In genomic region chr2:233248999-233249398, GRCh38 we compare ENCODE assay signal across 21 cellular contexts. TPM values are rescaled to one million over a fixed set of nuclear protein-coding genes. Genes with fewer than 3 reads are reported as not detected.
DNase-seq lines count a peak whose midpoint lies in the region; ATAC-seq and TF ChIP-seq lines count a peak whose summit lies in the region.
"Had no signal": no experiment of that assay in that cellular context is flagged by ENCODE, and none has a peak within 500 bp of the region (broad histone marks: within the 10 kb centered on the region; RNA-seq: fewer than 3 reads in every experiment).

No MANE protein-coding gene starts in this region.

- POLR2A ChIA-PET in activated CD8-positive, alpha-beta T cell treated with anti-CD3 and anti-CD28 coated beads, Interleukin-2, amount 10 ng/mL, durations not matched to agents 7 days and 5 days (lab: Charles Lee): no interaction called here

- no peaks in the 10 kb centered on the region for H3K9me3 ChIP-seq in OCI-LY1 (ENCODE audit: low read length)
- H3K9me3 ChIP-seq: ovary, Peyer's patch had no signal

- H3K4me3 ChIP-seq in OCI-LY1 (ENCODE audit: low read depth, low read length, poor library complexity, severe bottlenecking): no peak overlapping the region
- H3K4me3 ChIP-seq: ovary, Peyer's patch had no signal

- no peaks in the 10 kb centered on the region for H3K27me3 Mint-ChIP-seq in activated naive CD4-positive, alpha-beta T cell treated with anti-CD3 and anti-CD28 coated beads, Interleukin-2, amount 10 ng/mL, durations not matched to agents 7 days and 5 days
- no peaks in the 10 kb centered on the region for H3K27me3 Mint-ChIP-seq in activated CD8-positive, alpha-beta T cell treated with anti-CD3 and anti-CD28 coated beads, Interleukin-2, amount 10 ng/mL, durations not matched to agents 7 days and 5 days (ENCODE audit: low read depth)
- H3K27me3 Mint-ChIP-seq in stimulated activated naive CD8-positive, alpha-beta T cell treated with anti-CD3 and anti-CD28 coated beads, Interleukin-15, amount 100 ng/mL, for 72 hours: no peaks in the 10 kb centered on the region
- H3K27me3 Mint-ChIP-seq: IgD-negative memory B cell had no signal

- H3K9me2 ChIP-seq in OCI-LY1 (ENCODE audit: low read depth, low read length): no peaks in the 10 kb centered on the region

- H3F3A ChIP-seq in OCI-LY1 (ENCODE audit: insufficient read depth, low read length): no peaks in the 10 kb centered on the region

- peaks cover 10% of the 10 kb centered on the region; the same call in 1 of the 2 replicates for H3K36me3 ChIP-seq in OCI-LY1 (ENCODE audit: insufficient read depth, low read length)
- H3K36me3 ChIP-seq: ovary, Peyer's patch had no signal

- ATAC-seq in activated CD8-positive, alpha-beta T cell treated with anti-CD3 and anti-CD28 coated beads, Interleukin-2, amount 10 ng/mL, durations not matched to agents 7 days and 5 days: no peak
- no peak for ATAC-seq in stimulated activated naive CD8-positive, alpha-beta T cell treated with anti-CD3 and anti-CD28 coated beads, Interleukin-15, amount 100 ng/mL, for 72 hours
- ATAC-seq in GM21423 (IDR thresholded peaks at IDR 0.05; ENCODE audit: unreplicated experiment): no peak

- TF ChIP-seq CTCF in OCI-LY1 (IDR thresholded peaks at IDR 0.05; ENCODE audit: low read length): no peak

- CTCF ChIA-PET in activated naive CD4-positive, alpha-beta T cell treated with anti-CD3 and anti-CD28 coated beads, Interleukin-2, amount 10 ng/mL, durations not matched to agents 7 days and 5 days (lab: Charles Lee): interaction anchor here (2.8 kb wide), 1 partner anchor 195 kb away, joined by 17 read pairs; no protein-coding TSS in a partner anchor
- CTCF ChIA-PET in activated CD8-positive, alpha-beta T cell treated with anti-CD3 and anti-CD28 coated beads, Interleukin-2, amount 10 ng/mL, durations not matched to agents 7 days and 5 days (lab: Charles Lee): interaction anchor here (1.3 to 4.5 kb wide), 4 partner anchors 8 to 396 kb away, joined by 3 to 52 read pairs (median 8); no protein-coding TSS in a partner anchor

- no peak overlapping the region for H3K27ac ChIP-seq in OCI-LY1 (ENCODE audit: low read depth, low read length, poor library complexity, severe bottlenecking)
- H3K27ac ChIP-seq: ovary, Peyer's patch had no signal

- peaks cover 22% of the 10 kb centered on the region for H3K79me2 ChIP-seq in OCI-LY1 (ENCODE audit: insufficient read depth, low read length)

- no peak overlapping the region for H3K9ac ChIP-seq in OCI-LY1 (ENCODE audit: low read length)

- peak overlapping the region; percentile 58 for H3K27ac Mint-ChIP-seq in activated naive CD4-positive, alpha-beta T cell treated with anti-CD3 and anti-CD28 coated beads, Interleukin-2, amount 10 ng/mL, durations not matched to agents 7 days and 5 days
- H3K27ac Mint-ChIP-seq in activated CD8-positive, alpha-beta T cell treated with anti-CD3 and anti-CD28 coated beads, Interleukin-2, amount 10 ng/mL, durations not matched to agents 7 days and 5 days: peak overlapping the region; percentile 58
- peak overlapping the region; percentile 15 to 35 for H3K27ac Mint-ChIP-seq in stimulated activated naive CD8-positive, alpha-beta T cell treated with anti-CD3 and anti-CD28 coated beads, Interleukin-15, amount 100 ng/mL, for 72 hours
- H3K27ac Mint-ChIP-seq: IgD-negative memory B cell had no signal

- peaks cover 26% of the 10 kb centered on the region for H3K4me1 ChIP-seq in OCI-LY1 (ENCODE audit: insufficient read depth, low read length, severe bottlenecking)

- peak overlapping the region; percentile 13 for H3K4me3 Mint-ChIP-seq in activated naive CD4-positive, alpha-beta T cell treated with anti-CD3 and anti-CD28 coated beads, Interleukin-2, amount 10 ng/mL, durations not matched to agents 7 days and 5 days
- H3K4me3 Mint-ChIP-seq in activated CD8-positive, alpha-beta T cell treated with anti-CD3 and anti-CD28 coated beads, Interleukin-2, amount 10 ng/mL, durations not matched to agents 7 days and 5 days: no peak overlapping the region
- H3K4me3 Mint-ChIP-seq in stimulated activated naive CD8-positive, alpha-beta T cell treated with anti-CD3 and anti-CD28 coated beads, Interleukin-15, amount 100 ng/mL, for 72 hours: peak overlapping the region in 1 of 2 donors; percentile 24

- H3K9me3 Mint-ChIP-seq in activated naive CD4-positive, alpha-beta T cell treated with anti-CD3 and anti-CD28 coated beads, Interleukin-2, amount 10 ng/mL, durations not matched to agents 7 days and 5 days: peaks cover 2% of the 10 kb centered on the region
- no peaks in the 10 kb centered on the region for H3K9me3 Mint-ChIP-seq in activated CD8-positive, alpha-beta T cell treated with anti-CD3 and anti-CD28 coated beads, Interleukin-2, amount 10 ng/mL, durations not matched to agents 7 days and 5 days (ENCODE audit: insufficient read depth)
- H3K9me3 Mint-ChIP-seq in stimulated activated naive CD8-positive, alpha-beta T cell treated with anti-CD3 and anti-CD28 coated beads, Interleukin-15, amount 100 ng/mL, for 72 hours: no peaks in the 10 kb centered on the region
- H3K9me3 Mint-ChIP-seq: IgD-negative memory B cell had no signal

- H3K27me3 ChIP-seq in OCI-LY1 (ENCODE audit: insufficient read depth, low read length): no peaks in the 10 kb centered on the region
- H3K27me3 ChIP-seq: ovary, Peyer's patch had no signal

- peak overlapping the region; percentile 73 for H2AFZ ChIP-seq in OCI-LY1 (ENCODE audit: low read length)

- H4K20me1 ChIP-seq in OCI-LY1 (ENCODE audit: insufficient read depth, low read length): no peaks in the 10 kb centered on the region

- no peak for DNase-seq in activated naive CD4-positive, alpha-beta T cell treated with anti-CD3 and anti-CD28 coated beads, Interleukin-2, amount 10 ng/mL, durations not matched to agents 7 days and 5 days
- DNase-seq in activated naive CD4-positive, alpha-beta T cell treated with anti-CD3 and anti-CD28 coated beads, Interleukin-2, amount 50 U/mL, for 16 hours: no peak
- DNase-seq in activated CD8-positive, alpha-beta T cell treated with anti-CD3 and anti-CD28 coated beads, Interleukin-2, amount 10 ng/mL, durations not matched to agents 7 days and 5 days: no peak
- DNase-seq in stimulated activated naive CD8-positive, alpha-beta T cell treated with anti-CD3 and anti-CD28 coated beads, Interleukin-15, amount 100 ng/mL, for 72 hours: no peak
- DNase-seq in mesenteric fat pad (ENCODE audit: low spot score) (no peak), iPS-NIHi7 (ENCODE audit: extremely low spot score) (no peak)
- DNase-seq: amniotic stem cell; DMS153; mesendoderm; NCI-H1436; ovary; stimulated activated naive CD4-positive, alpha-beta T cell treated with Interleukin-2 at 50 U/mL for 16 hours; T1000 had no signal

- H3K36me3 Mint-ChIP-seq in activated naive CD4-positive, alpha-beta T cell treated with anti-CD3 and anti-CD28 coated beads, Interleukin-2, amount 10 ng/mL, durations not matched to agents 7 days and 5 days: peaks cover 22% of the 10 kb centered on the region
- H3K36me3 Mint-ChIP-seq in activated CD8-positive, alpha-beta T cell treated with anti-CD3 and anti-CD28 coated beads, Interleukin-2, amount 10 ng/mL, durations not matched to agents 7 days and 5 days (ENCODE audit: low read depth): peaks cover 21% of the 10 kb centered on the region
- H3K36me3 Mint-ChIP-seq: IgD-negative memory B cell had no signal

- H3K4me2 ChIP-seq in OCI-LY1 (ENCODE audit: low read length): no peak overlapping the region

- peaks cover 70% of the 10 kb centered on the region for H3K4me1 Mint-ChIP-seq in activated naive CD4-positive, alpha-beta T cell treated with anti-CD3 and anti-CD28 coated beads, Interleukin-2, amount 10 ng/mL, durations not matched to agents 7 days and 5 days
- peaks cover 61% of the 10 kb centered on the region for H3K4me1 Mint-ChIP-seq in activated CD8-positive, alpha-beta T cell treated with anti-CD3 and anti-CD28 coated beads, Interleukin-2, amount 10 ng/mL, durations not matched to agents 7 days and 5 days (ENCODE audit: low read depth)
- H3K4me1 Mint-ChIP-seq in stimulated activated naive CD8-positive, alpha-beta T cell treated with anti-CD3 and anti-CD28 coated beads, Interleukin-15, amount 100 ng/mL, for 72 hours: peaks cover 71% of the 10 kb centered on the region

RNA-seq across cellular contexts. Expression of gene ATG16L1, which starts 2.5 kb away (rescaled TPM):
- total RNA-seq in activated CD8-positive, alpha-beta T cell treated with anti-CD3 and anti-CD28 coated beads, Interleukin-2, amount 10 ng/mL, durations not matched to agents 7 days and 5 days: 10 to 100 TPM; 47.2 to 50.5 TPM
- 20.5 TPM for total RNA-seq in mesenteric fat pad

RNA-seq across cellular contexts. Expression of gene SAG, which starts 58.6 kb away (rescaled TPM):
- under 1 TPM in 1 of 2 experiments, not detected in 1; 0.05 TPM for total RNA-seq in activated CD8-positive, alpha-beta T cell treated with anti-CD3 and anti-CD28 coated beads, Interleukin-2, amount 10 ng/mL, durations not matched to agents 7 days and 5 days
- not detected for total RNA-seq in mesenteric fat pad
- total RNA-seq: chondrocyte, endothelial cell of umbilical vein, NCI-H460, ovary, Peyer's patch, skeletal muscle tissue had no signal
